Comparison of ENCODE assay signal across 21 cellular contexts in genomic region chr20:35708502-35708901, GRCh38. TPM values are rescaled to one million over a fixed set of nuclear protein-coding genes. Genes with fewer than 3 reads are reported as not detected.
A peak's percentile ranks its signal among the peaks of the same experiment; 100 is the strongest.
DNase-seq lines count a peak whose midpoint lies in the region; ATAC-seq, FAIRE-seq and TF ChIP-seq lines count a peak whose summit lies in the region.
"Had no signal": no experiment of that assay in that cellular context is flagged by ENCODE, and none has a peak within 500 bp of the region (broad histone marks: within the 10 kb centered on the region; RNA-seq: fewer than 3 reads in every experiment).

No MANE protein-coding gene starts in this region.

- peaks cover 34% of the 10 kb centered on the region for H4K20me1 ChIP-seq in OCI-LY7 (ENCODE audit: insufficient read depth, low read length)

- peaks cover 45% of the 10 kb centered on the region for H3K4me1 Mint-ChIP-seq in activated CD8-positive, alpha-beta T cell treated with anti-CD3 and anti-CD28 coated beads for 36 hours (ENCODE audit: low read depth)
- H3K4me1 Mint-ChIP-seq in activated CD8-positive, alpha-beta T cell treated with anti-CD3 and anti-CD28 coated beads, Interleukin-2, amount 10 ng/mL, durations not matched to agents 7 days and 5 days (ENCODE audit: low read depth), result peaks cover 45% of the 10 kb centered on the region

- no peak for ATAC-seq in activated CD8-positive, alpha-beta T cell treated with anti-CD3 and anti-CD28 coated beads for 36 hours
- ATAC-seq in activated CD8-positive, alpha-beta T cell treated with anti-CD3 and anti-CD28 coated beads, Interleukin-2, amount 10 ng/mL, durations not matched to agents 7 days and 5 days, result no peak

- TSS peak; percentile 5 for BruUV-seq in OCI-LY7 (replicated peaks; lab: Mats Ljungman, UMichigan)

- intact Hi-C loops in activated CD8-positive, alpha-beta T cell treated with anti-CD3 and anti-CD28 coated beads for 36 hours (cut with micrococcal nuclease), result no loop called here
- intact Hi-C loops in OCI-LY7 (cut with micrococcal nuclease; ENCODE audit: unreplicated experiment), result no loop called here

- peaks cover 99% of the 10 kb centered on the region for H3K36me3 ChIP-seq in OCI-LY7 (ENCODE audit: insufficient read depth, low read length)

- TF ChIP-seq CTCF in activated CD8-positive, alpha-beta T cell treated with anti-CD3 and anti-CD28 coated beads for 36 hours (IDR thresholded peaks at IDR 0.05), result no peak
- no peak for TF ChIP-seq CTCF in OCI-LY7 (conservative IDR thresholded peaks at IDR 0.05; ENCODE audit: low read length)

- no peak overlapping the region for H3K4me3 ChIP-seq in OCI-LY7 (ENCODE audit: low read depth, low read length, poor library complexity, severe bottlenecking)
- H3K4me3 ChIP-seq: SJCRH30 had no signal

- no peak overlapping the region for H3K27ac ChIP-seq in OCI-LY7 (ENCODE audit: low read depth, low read length, poor library complexity, severe bottlenecking)
- H3K27ac ChIP-seq: 22Rv1, SJCRH30 had no signal

- no peaks in the 10 kb centered on the region for H3K9me2 ChIP-seq in OCI-LY7 (ENCODE audit: insufficient read depth, low read length)

- peaks cover 79% of the 10 kb centered on the region for H3K36me3 Mint-ChIP-seq in activated CD8-positive, alpha-beta T cell treated with anti-CD3 and anti-CD28 coated beads for 36 hours (ENCODE audit: low read depth)
- H3K36me3 Mint-ChIP-seq in activated CD8-positive, alpha-beta T cell treated with anti-CD3 and anti-CD28 coated beads, Interleukin-2, amount 10 ng/mL, durations not matched to agents 7 days and 5 days (ENCODE audit: low read depth), result peaks cover 76% of the 10 kb centered on the region

- POLR2A ChIA-PET in activated CD8-positive, alpha-beta T cell treated with anti-CD3 and anti-CD28 coated beads for 36 hours (lab: Charles Lee), result interaction anchor here (0.7 to 36.9 kb wide), 5 partner anchors 7 to 250 kb away, joined by 3 to 1214 read pairs (median 3); partner anchors contain the start of genes NFS1, RBM39 and ROMO1
- POLR2A ChIA-PET in activated CD8-positive, alpha-beta T cell treated with anti-CD3 and anti-CD28 coated beads, Interleukin-2, amount 10 ng/mL, durations not matched to agents 7 days and 5 days (lab: Charles Lee), result interaction anchor here (1.1 to 1.7 kb wide), 4 partner anchors 9 to 34 kb away, joined by 3 to 7 read pairs (median 6); partner anchors contain the start of genes NFS1, RBM39 and ROMO1
- POLR2A ChIA-PET in OCI-LY7 (lab: Charles Lee), result interaction anchor here (0.7 to 1.6 kb wide), 4 partner anchors 8 to 117 kb away, joined by 3 to 5 read pairs (median 4); no protein-coding TSS in a partner anchor

- H3K4me2 ChIP-seq in OCI-LY7 (ENCODE audit: low read length), result no peak overlapping the region

- H3K4me1 ChIP-seq in OCI-LY7 (ENCODE audit: insufficient read depth, low read length, poor library complexity, severe bottlenecking), result no peaks in the 10 kb centered on the region
- H3K4me1 ChIP-seq: BE2C, SJCRH30 had no signal

- no peaks in the 10 kb centered on the region for H3K9me3 ChIP-seq in OCI-LY7 (ENCODE audit: low read length)
- H3K9me3 ChIP-seq: BE2C, SJCRH30 had no signal

- peak overlapping the region; percentile 59 for H3K27ac Mint-ChIP-seq in activated CD8-positive, alpha-beta T cell treated with anti-CD3 and anti-CD28 coated beads for 36 hours
- no peak overlapping the region for H3K27ac Mint-ChIP-seq in activated CD8-positive, alpha-beta T cell treated with anti-CD3 and anti-CD28 coated beads, Interleukin-2, amount 10 ng/mL, durations not matched to agents 7 days and 5 days

- peak; percentile 69 for FAIRE-seq in islet of Langerhans (lab: Jason Lieb, UNC)
- FAIRE-seq: GM12891 had no signal

- no peak for DNase-seq in activated CD8-positive, alpha-beta T cell treated with anti-CD3 and anti-CD28 coated beads for 36 hours
- no peak for DNase-seq in activated CD8-positive, alpha-beta T cell treated with anti-CD3 and anti-CD28 coated beads, Interleukin-2, amount 10 ng/mL, durations not matched to agents 7 days and 5 days
- DNase-seq in ELR (ENCODE audit: low read depth) (peak; percentile 6), OCI-LY7 (ENCODE audit: low spot score) (no peak), putamen (ENCODE audit: low spot score) (no peak), GM19240 (ENCODE audit: insufficient read length, low spot score) (no peak), NCI-H2107 (lab: John Stamatoyannopoulos, UW) (no peak)
- DNase-seq: BE2C; DND-41; GDM1; NCI-H1105 treated with DMSO at 0.1 percent for 48 hours; NCI-H1694 treated with DMSO at 0.1 percent for 48 hours; NCI-H69; NK-92 treated with Interleukin-12 subunit alpha and Interleukin-12 subunit beta, amount 100 ng/mL, for 24 hours; OCI-M1; RPMI8226; SJCRH30 had no signal

- H3K4me3 Mint-ChIP-seq in activated CD8-positive, alpha-beta T cell treated with anti-CD3 and anti-CD28 coated beads for 36 hours, result no peak overlapping the region
- no peak overlapping the region for H3K4me3 Mint-ChIP-seq in activated CD8-positive, alpha-beta T cell treated with anti-CD3 and anti-CD28 coated beads, Interleukin-2, amount 10 ng/mL, durations not matched to agents 7 days and 5 days

- CTCF ChIA-PET in activated CD8-positive, alpha-beta T cell treated with anti-CD3 and anti-CD28 coated beads for 36 hours (lab: Charles Lee), result interaction anchor here (1.3 kb wide), 1 partner anchor 89 kb away, joined by 3 read pairs; no protein-coding TSS in a partner anchor
- CTCF ChIA-PET in activated CD8-positive, alpha-beta T cell treated with anti-CD3 and anti-CD28 coated beads, Interleukin-2, amount 10 ng/mL, durations not matched to agents 7 days and 5 days (lab: Charles Lee), result interaction anchor here (1.0 to 1.1 kb wide), 2 partner anchors 107 to 176 kb away, joined by 3 read pairs; no protein-coding TSS in a partner anchor
- CTCF ChIA-PET in OCI-LY7 (lab: Charles Lee; ENCODE audit: unreplicated experiment), result no interaction called here

- no peaks in the 10 kb centered on the region for H3K27me3 Mint-ChIP-seq in activated CD8-positive, alpha-beta T cell treated with anti-CD3 and anti-CD28 coated beads for 36 hours
- no peaks in the 10 kb centered on the region for H3K27me3 Mint-ChIP-seq in activated CD8-positive, alpha-beta T cell treated with anti-CD3 and anti-CD28 coated beads, Interleukin-2, amount 10 ng/mL, durations not matched to agents 7 days and 5 days (ENCODE audit: low read depth)
- H3K27me3 Mint-ChIP-seq: CD4-positive, alpha-beta memory T cell had no signal

- H3K79me2 ChIP-seq in OCI-LY7 (ENCODE audit: insufficient read depth, low read depth, low read length), result peaks cover 71% of the 10 kb centered on the region

- H2AFZ ChIP-seq in OCI-LY7 (ENCODE audit: low read length), result no peak overlapping the region

- no peaks in the 10 kb centered on the region for H3K9me3 Mint-ChIP-seq in activated CD8-positive, alpha-beta T cell treated with anti-CD3 and anti-CD28 coated beads for 36 hours
- H3K9me3 Mint-ChIP-seq in activated CD8-positive, alpha-beta T cell treated with anti-CD3 and anti-CD28 coated beads, Interleukin-2, amount 10 ng/mL, durations not matched to agents 7 days and 5 days (ENCODE audit: insufficient read depth), result no peaks in the 10 kb centered on the region
- H3K9me3 Mint-ChIP-seq: CD4-positive, alpha-beta memory T cell had no signal

RNA-seq across cellular contexts. Expression of gene ROMO1, which starts 9.3 kb away (rescaled TPM):
- 100 to 1,000 TPM; 146 to 148 TPM for total RNA-seq in activated CD8-positive, alpha-beta T cell treated with anti-CD3 and anti-CD28 coated beads for 36 hours
- 100 to 1,000 TPM; 134 to 143 TPM for total RNA-seq in activated CD8-positive, alpha-beta T cell treated with anti-CD3 and anti-CD28 coated beads, Interleukin-2, amount 10 ng/mL, durations not matched to agents 7 days and 5 days
- 393 and 411 TPM in 2 replicates for total RNA-seq in OCI-LY7 (2014; rRNA removed; shearing (Covaris generic))
- total RNA-seq in OCI-LY7 (2022), result 109 and 164 TPM in 2 replicates

RNA-seq across cellular contexts. Expression of gene NFS1, which starts 9.3 kb away (rescaled TPM):
- 10 to 100 TPM; 39.7 to 40.8 TPM for total RNA-seq in activated CD8-positive, alpha-beta T cell treated with anti-CD3 and anti-CD28 coated beads for 36 hours
- 10 to 100 TPM; 32.7 to 34.7 TPM for total RNA-seq in activated CD8-positive, alpha-beta T cell treated with anti-CD3 and anti-CD28 coated beads, Interleukin-2, amount 10 ng/mL, durations not matched to agents 7 days and 5 days
- total RNA-seq in OCI-LY7 (2014; rRNA removed; shearing (Covaris generic)), result 32.8 and 56.2 TPM in 2 replicates
- total RNA-seq in OCI-LY7 (2022), result 41.3 and 43.4 TPM in 2 replicates

RNA-seq across cellular contexts. Expression of gene RBM39, which starts 33.6 kb away (rescaled TPM):
- 100 to 1,000 TPM; 317 to 321 TPM for total RNA-seq in activated CD8-positive, alpha-beta T cell treated with anti-CD3 and anti-CD28 coated beads for 36 hours
- 100 to 1,000 TPM; 333 to 358 TPM for total RNA-seq in activated CD8-positive, alpha-beta T cell treated with anti-CD3 and anti-CD28 coated beads, Interleukin-2, amount 10 ng/mL, durations not matched to agents 7 days and 5 days
- 346 and 448 TPM in 2 replicates for total RNA-seq in OCI-LY7 (2014; rRNA removed; shearing (Covaris generic))
- total RNA-seq in OCI-LY7 (2022), result 429 and 431 TPM in 2 replicates

RNA-seq across cellular contexts. Expression of gene CPNE1, which starts 43.8 kb away (rescaled TPM):
- 100 to 1,000 TPM; 308 to 324 TPM for total RNA-seq in activated CD8-positive, alpha-beta T cell treated with anti-CD3 and anti-CD28 coated beads for 36 hours
- total RNA-seq in activated CD8-positive, alpha-beta T cell treated with anti-CD3 and anti-CD28 coated beads, Interleukin-2, amount 10 ng/mL, durations not matched to agents 7 days and 5 days, result 100 to 1,000 TPM; 271 to 272 TPM
- 83.3 and 83.7 TPM in 2 replicates for total RNA-seq in OCI-LY7 (2014; rRNA removed; shearing (Covaris generic))
- total RNA-seq in OCI-LY7 (2022), result 193 and 202 TPM in 2 replicates

RNA-seq across cellular contexts. Expression of gene RBM12, which starts 43.8 kb away (rescaled TPM):
- 100 to 1,000 TPM; 111 to 114 TPM for total RNA-seq in activated CD8-positive, alpha-beta T cell treated with anti-CD3 and anti-CD28 coated beads for 36 hours
- total RNA-seq in activated CD8-positive, alpha-beta T cell treated with anti-CD3 and anti-CD28 coated beads, Interleukin-2, amount 10 ng/mL, durations not matched to agents 7 days and 5 days, result 100 to 1,000 TPM; 112 to 119 TPM
- 63.8 and 66.3 TPM in 2 replicates for total RNA-seq in OCI-LY7 (2014; rRNA removed; shearing (Covaris generic))
- 152 and 160 TPM in 2 replicates for total RNA-seq in OCI-LY7 (2022)
